ENCODE assay signal across 1 cellular context in the genomic region with DNA sequence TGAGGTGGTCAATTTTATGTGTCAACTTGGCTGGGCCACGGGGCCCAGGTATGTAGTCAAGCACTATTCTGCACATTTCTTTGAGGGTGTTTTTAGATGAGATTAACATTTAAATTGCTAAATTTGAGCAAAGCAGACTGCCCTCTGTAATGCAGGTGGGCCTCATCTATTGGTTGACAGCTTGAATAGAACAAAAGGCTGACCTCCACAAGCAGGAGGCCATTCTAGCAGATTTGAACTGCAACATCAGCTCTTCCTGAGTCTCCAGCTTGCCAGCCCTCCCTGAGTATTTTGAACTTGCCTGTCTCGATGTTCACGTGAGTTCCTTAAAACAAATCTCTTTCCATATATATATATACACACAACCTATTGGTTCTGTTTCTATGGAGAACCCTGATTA.
TF ChIP-seq lines count a peak whose summit lies in the region.

No MANE protein-coding gene starts in this region.

TF ChIP-seq in GM23338, 12 proteins besides CTCF, POLR2A, EP300 and RAD21 (continued from another document):
- TF ChIP-seq JUNB (IDR thresholded peaks at IDR 0.05; ENCODE audit: unreplicated experiment) (no peak), STAT1 (IDR thresholded peaks at IDR 0.05; ENCODE audit: unreplicated experiment) (no peak), CREB1 (CRISPR knock-in tag; IDR thresholded peaks at IDR 0.05; ENCODE audit: low read depth) (no peak), EZH2 (IDR thresholded peaks at IDR 0.05; ENCODE audit: low read depth, unreplicated experiment) (no peak), ZNF331 (CRISPR knock-in tag; IDR thresholded peaks at IDR 0.05; ENCODE audit: low read depth) (no peak), POLR2AphosphoS5 (IDR thresholded peaks at IDR 0.05; ENCODE audit: low read depth) (no peak), ZNF114 (CRISPR knock-in tag; IDR thresholded peaks at IDR 0.05) (no peak), NANOG (IDR thresholded peaks at IDR 0.05; ENCODE audit: borderline replicate concordance) (no peak; the same call in 1 of the 2 replicates)
- TF ChIP-seq, protein P1, sequence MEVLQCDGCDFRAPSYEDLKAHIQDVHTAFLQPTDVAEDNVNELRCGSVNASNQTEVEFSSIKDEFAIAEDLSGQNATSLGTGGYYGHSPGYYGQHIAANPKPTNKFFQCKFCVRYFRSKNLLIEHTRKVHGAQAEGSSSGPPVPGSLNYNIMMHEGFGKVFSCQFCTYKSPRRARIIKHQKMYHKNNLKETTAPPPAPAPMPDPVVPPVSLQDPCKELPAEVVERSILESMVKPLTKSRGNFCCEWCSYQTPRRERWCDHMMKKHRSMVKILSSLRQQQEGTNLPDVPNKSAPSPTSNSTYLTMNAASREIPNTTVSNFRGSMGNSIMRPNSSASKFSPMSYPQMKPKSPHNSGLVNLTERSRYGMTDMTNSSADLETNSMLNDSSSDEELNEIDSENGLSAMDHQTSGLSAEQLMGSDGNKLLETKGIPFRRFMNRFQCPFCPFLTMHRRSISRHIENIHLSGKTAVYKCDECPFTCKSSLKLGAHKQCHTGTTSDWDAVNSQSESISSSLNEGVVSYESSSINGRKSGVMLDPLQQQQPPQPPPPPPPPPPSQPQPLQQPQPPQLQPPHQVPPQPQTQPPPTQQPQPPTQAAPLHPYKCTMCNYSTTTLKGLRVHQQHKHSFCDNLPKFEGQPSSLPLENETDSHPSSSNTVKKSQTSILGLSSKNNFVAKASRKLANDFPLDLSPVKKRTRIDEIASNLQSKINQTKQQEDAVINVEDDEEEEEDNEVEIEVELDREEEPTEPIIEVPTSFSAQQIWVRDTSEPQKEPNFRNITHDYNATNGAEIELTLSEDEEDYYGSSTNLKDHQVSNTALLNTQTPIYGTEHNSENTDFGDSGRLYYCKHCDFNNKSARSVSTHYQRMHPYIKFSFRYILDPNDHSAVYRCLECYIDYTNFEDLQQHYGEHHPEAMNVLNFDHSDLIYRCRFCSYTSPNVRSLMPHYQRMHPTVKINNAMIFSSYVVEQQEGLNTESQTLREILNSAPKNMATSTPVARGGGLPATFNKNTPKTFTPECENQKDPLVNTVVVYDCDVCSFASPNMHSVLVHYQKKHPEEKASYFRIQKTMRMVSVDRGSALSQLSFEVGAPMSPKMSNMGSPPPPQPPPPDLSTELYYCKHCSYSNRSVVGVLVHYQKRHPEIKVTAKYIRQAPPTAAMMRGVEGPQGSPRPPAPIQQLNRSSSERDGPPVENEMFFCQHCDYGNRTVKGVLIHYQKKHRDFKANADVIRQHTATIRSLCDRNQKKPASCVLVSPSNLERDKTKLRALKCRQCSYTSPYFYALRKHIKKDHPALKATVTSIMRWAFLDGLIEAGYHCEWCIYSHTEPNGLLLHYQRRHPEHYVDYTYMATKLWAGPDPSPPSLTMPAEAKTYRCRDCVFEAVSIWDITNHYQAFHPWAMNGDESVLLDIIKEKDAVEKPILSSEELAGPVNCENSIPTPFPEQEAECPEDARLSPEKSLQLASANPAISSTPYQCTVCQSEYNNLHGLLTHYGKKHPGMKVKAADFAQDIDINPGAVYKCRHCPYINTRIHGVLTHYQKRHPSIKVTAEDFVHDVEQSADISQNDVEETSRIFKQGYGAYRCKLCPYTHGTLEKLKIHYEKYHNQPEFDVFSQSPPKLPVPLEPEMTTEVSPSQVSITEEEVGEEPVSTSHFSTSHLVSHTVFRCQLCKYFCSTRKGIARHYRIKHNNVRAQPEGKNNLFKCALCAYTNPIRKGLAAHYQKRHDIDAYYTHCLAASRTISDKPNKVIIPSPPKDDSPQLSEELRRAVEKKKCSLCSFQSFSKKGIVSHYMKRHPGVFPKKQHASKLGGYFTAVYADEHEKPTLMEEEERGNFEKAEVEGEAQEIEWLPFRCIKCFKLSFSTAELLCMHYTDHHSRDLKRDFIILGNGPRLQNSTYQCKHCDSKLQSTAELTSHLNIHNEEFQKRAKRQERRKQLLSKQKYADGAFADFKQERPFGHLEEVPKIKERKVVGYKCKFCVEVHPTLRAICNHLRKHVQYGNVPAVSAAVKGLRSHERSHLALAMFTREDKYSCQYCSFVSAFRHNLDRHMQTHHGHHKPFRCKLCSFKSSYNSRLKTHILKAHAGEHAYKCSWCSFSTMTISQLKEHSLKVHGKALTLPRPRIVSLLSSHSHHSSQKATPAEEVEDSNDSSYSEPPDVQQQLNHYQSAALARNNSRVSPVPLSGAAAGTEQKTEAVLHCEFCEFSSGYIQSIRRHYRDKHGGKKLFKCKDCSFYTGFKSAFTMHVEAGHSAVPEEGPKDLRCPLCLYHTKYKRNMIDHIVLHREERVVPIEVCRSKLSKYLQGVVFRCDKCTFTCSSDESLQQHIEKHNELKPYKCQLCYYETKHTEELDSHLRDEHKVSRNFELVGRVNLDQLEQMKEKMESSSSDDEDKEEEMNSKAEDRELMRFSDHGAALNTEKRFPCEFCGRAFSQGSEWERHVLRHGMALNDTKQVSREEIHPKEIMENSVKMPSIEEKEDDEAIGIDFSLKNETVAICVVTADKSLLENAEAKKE (CRISPR knock-in tag; IDR thresholded peaks at IDR 0.05): no peak
- TF ChIP-seq, protein P2, sequence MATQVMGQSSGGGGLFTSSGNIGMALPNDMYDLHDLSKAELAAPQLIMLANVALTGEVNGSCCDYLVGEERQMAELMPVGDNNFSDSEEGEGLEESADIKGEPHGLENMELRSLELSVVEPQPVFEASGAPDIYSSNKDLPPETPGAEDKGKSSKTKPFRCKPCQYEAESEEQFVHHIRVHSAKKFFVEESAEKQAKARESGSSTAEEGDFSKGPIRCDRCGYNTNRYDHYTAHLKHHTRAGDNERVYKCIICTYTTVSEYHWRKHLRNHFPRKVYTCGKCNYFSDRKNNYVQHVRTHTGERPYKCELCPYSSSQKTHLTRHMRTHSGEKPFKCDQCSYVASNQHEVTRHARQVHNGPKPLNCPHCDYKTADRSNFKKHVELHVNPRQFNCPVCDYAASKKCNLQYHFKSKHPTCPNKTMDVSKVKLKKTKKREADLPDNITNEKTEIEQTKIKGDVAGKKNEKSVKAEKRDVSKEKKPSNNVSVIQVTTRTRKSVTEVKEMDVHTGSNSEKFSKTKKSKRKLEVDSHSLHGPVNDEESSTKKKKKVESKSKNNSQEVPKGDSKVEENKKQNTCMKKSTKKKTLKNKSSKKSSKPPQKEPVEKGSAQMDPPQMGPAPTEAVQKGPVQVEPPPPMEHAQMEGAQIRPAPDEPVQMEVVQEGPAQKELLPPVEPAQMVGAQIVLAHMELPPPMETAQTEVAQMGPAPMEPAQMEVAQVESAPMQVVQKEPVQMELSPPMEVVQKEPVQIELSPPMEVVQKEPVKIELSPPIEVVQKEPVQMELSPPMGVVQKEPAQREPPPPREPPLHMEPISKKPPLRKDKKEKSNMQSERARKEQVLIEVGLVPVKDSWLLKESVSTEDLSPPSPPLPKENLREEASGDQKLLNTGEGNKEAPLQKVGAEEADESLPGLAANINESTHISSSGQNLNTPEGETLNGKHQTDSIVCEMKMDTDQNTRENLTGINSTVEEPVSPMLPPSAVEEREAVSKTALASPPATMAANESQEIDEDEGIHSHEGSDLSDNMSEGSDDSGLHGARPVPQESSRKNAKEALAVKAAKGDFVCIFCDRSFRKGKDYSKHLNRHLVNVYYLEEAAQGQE (IDR thresholded peaks at IDR 0.05; ENCODE audit: unreplicated experiment): no peak
TF ChIP-seq in GM23338: peak in this region for 0.
